In genomic region chr18:61535401-61535800, GRCh38 we compare ENCODE assay signal across 28 cellular contexts.
"Had no signal": no experiment of that assay in that cellular context is flagged by ENCODE, and none has a peak within 500 bp of the region (broad histone marks: within the 10 kb centered on the region; RNA-seq: fewer than 3 reads in every experiment).

No MANE protein-coding gene starts in this region.

- H3K4me1 Mint-ChIP-seq: immature natural killer cell, naive B cell had no signal

- H3K9me3 Mint-ChIP-seq: naive B cell had no signal

- DNase-seq: dermis blood vessel endothelial cell; dorsolateral prefrontal cortex; effector CD4-positive, alpha-beta T cell; effector memory CD4-positive, alpha-beta T cell; erythroblast; esophagus squamous epithelium; foreskin fibroblast; heart left ventricle; hypothalamus; immature natural killer cell; islet precursor cell; kidney; kidney glomerular epithelial cell; left cardiac atrium; left lung; left ventricle myocardium superior; lower lobe of right lung; mesenchymal stem cell; mucosa of descending colon; naive B cell had no signal

- H3K4me3 Mint-ChIP-seq: immature natural killer cell, mesothelial cell of epicardium, naive B cell had no signal

- ATAC-seq: esophagus mucosa, gastroesophageal sphincter, heart left ventricle, left cardiac atrium, left lung, left ventricle myocardium superior, lower lobe of right lung, mucosa of descending colon had no signal

- H3K4me1 ChIP-seq: esophagus squamous epithelium, gastroesophageal sphincter, heart left ventricle, left lung, lower lobe of right lung had no signal

- H3K36me3 Mint-ChIP-seq: immature natural killer cell, mesothelial cell of epicardium, naive B cell had no signal

- H3K27ac ChIP-seq: coronary artery, dorsolateral prefrontal cortex, epithelial cell of prostate, esophagus squamous epithelium, gastroesophageal sphincter, heart left ventricle, hepatocyte, left lung, lower lobe of right lung had no signal

- FAIRE-seq: endothelial cell of umbilical vein, frontal cortex, kidney had no signal

- H3K36me3 ChIP-seq: esophagus squamous epithelium, gastroesophageal sphincter, heart left ventricle, left lung, lower lobe of right lung had no signal

- H3K9me3 ChIP-seq: esophagus squamous epithelium, gastroesophageal sphincter, heart left ventricle, left lung, lower lobe of right lung, mucosa of descending colon had no signal

- H3K27ac Mint-ChIP-seq: immature natural killer cell, mesothelial cell of epicardium, naive B cell had no signal

- H3K4me3 ChIP-seq: coronary artery, dorsolateral prefrontal cortex, esophagus squamous epithelium, gastroesophageal sphincter, heart left ventricle, hepatocyte, left lung, lower lobe of right lung, mucosa of descending colon had no signal

- H3K27me3 ChIP-seq: esophagus squamous epithelium, heart left ventricle, hepatocyte, left lung had no signal
